Comparison of ENCODE assay signal across 21 cellular contexts in genomic region chr19:50792246-50792851, GRCh38. TPM values are rescaled to one million over a fixed set of nuclear protein-coding genes. Genes with fewer than 3 reads are reported as not detected.
DNase-seq lines count a peak whose midpoint lies in the region; ATAC-seq and TF ChIP-seq lines count a peak whose summit lies in the region.
"Had no signal": no experiment of that assay in that cellular context is flagged by ENCODE, and none has a peak within 500 bp of the region (broad histone marks: within the 10 kb centered on the region; RNA-seq: fewer than 3 reads in every experiment).

No MANE protein-coding gene starts in this region.

- H3K4me1 ChIP-seq in osteoblast (ENCODE audit: insufficient read depth, low read length) = no peaks in the 10 kb centered on the region

- no peak overlapping the region for H2AFZ ChIP-seq in osteoblast (ENCODE audit: low read length)

- H3K27ac ChIP-seq in VCaP (peak overlapping the region; percentile 99), osteoblast (ENCODE audit: low read depth, low read length) (no peak overlapping the region)
- H3K27ac ChIP-seq: KMS-11 had no signal

- ATAC-seq in HG03442 (IDR thresholded peaks at IDR 0.05; ENCODE audit: unreplicated experiment) = no peak

- H3K79me2 ChIP-seq in osteoblast (ENCODE audit: insufficient read depth, low read length) = no peaks in the 10 kb centered on the region

- H3K4me3 ChIP-seq in osteoblast (ENCODE audit: insufficient read depth, low read length) = no peak overlapping the region

- H3K27me3 ChIP-seq in osteoblast (ENCODE audit: insufficient read depth, low read length) = no peaks in the 10 kb centered on the region

- H3K4me2 ChIP-seq in osteoblast (ENCODE audit: insufficient read depth, low read length) = no peak overlapping the region
- H3K4me2 ChIP-seq: KMS-11, SK-N-SH had no signal

- no peak for TF ChIP-seq CTCF in VCaP (conservative IDR thresholded peaks at IDR 0.05)
- no peak for TF ChIP-seq CTCF in osteoblast (IDR thresholded peaks at IDR 0.05; ENCODE audit: extremely low read depth, low read depth, low read length)

- no peaks in the 10 kb centered on the region for H3K36me3 ChIP-seq in osteoblast (ENCODE audit: insufficient read depth, low read length)

- DNase-seq in NCI-H82 (lab: John Stamatoyannopoulos, UW) = peak; percentile 22
- no peak for DNase-seq in NCI-H82 treated with DMSO at 0.1 percent for 48 hours (lab: John Stamatoyannopoulos, UW; ENCODE audit: unreplicated experiment)
- peak; percentile 26 for DNase-seq in EL
- DNase-seq in osteoblast (ENCODE audit: insufficient read length, low spot score, missing footprints) = peak; percentile 59
- no peak for DNase-seq in ureter (ENCODE audit: low spot score)
- DNase-seq: ACHN, GF-D8, GOT3, NCI-H1048, NCI-H1436, NCI-H1930, NCI-H2171 treated with DMSO at 0.1 percent for 48 hours, NCI-H446 treated with DMSO at 0.1 percent for 48 hours, RPMI8226, SHP77 treated with DMSO at 0.1 percent for 48 hours had no signal

- H3K9me3 ChIP-seq in osteoblast (ENCODE audit: low read depth, low read length) = no peaks in the 10 kb centered on the region
- H3K9me3 ChIP-seq: SK-N-SH had no signal

- peaks cover 8% of the 10 kb centered on the region for H4K20me1 ChIP-seq in osteoblast (ENCODE audit: insufficient read depth, low read length)

RNA-seq across cellular contexts. Expression of gene ACP4, which starts 2.1 kb away (rescaled TPM):
- total RNA-seq in osteoblast (not detected in 2 replicates), ureter (not detected)
- total RNA-seq: Daoy, M059J had no signal

RNA-seq across cellular contexts. Expression of gene GPR32, which starts 22.1 kb away (rescaled TPM):
- total RNA-seq in osteoblast (not detected in 2 replicates), ureter (not detected)
- total RNA-seq: Daoy, M059J had no signal

RNA-seq across cellular contexts. Expression of gene KLK1, which starts 31.2 kb away (rescaled TPM):
- total RNA-seq in osteoblast (not detected in 2 replicates), ureter (0.60 TPM)
- total RNA-seq: Daoy, M059J had no signal

RNA-seq across cellular contexts. Expression of gene KLK15, which starts 41.0 kb away (rescaled TPM):
- total RNA-seq in osteoblast (not detected in 2 replicates), ureter (not detected)
- total RNA-seq: Daoy, M059J had no signal

Comparison
In these comparisons a context has a peak if more than half of its experiments do, and no peak if none do; other contexts are left out.
1. DNase-seq: peak in NCI-H82 (single experiment), EL (single experiment) and osteoblast (single experiment); none in NCI-H82 treated with DMSO at 0.1 percent for 48 hours (single experiment) and ureter (single experiment).